Comparison of ENCODE assay signal across 1 cellular context in the genomic region with DNA sequence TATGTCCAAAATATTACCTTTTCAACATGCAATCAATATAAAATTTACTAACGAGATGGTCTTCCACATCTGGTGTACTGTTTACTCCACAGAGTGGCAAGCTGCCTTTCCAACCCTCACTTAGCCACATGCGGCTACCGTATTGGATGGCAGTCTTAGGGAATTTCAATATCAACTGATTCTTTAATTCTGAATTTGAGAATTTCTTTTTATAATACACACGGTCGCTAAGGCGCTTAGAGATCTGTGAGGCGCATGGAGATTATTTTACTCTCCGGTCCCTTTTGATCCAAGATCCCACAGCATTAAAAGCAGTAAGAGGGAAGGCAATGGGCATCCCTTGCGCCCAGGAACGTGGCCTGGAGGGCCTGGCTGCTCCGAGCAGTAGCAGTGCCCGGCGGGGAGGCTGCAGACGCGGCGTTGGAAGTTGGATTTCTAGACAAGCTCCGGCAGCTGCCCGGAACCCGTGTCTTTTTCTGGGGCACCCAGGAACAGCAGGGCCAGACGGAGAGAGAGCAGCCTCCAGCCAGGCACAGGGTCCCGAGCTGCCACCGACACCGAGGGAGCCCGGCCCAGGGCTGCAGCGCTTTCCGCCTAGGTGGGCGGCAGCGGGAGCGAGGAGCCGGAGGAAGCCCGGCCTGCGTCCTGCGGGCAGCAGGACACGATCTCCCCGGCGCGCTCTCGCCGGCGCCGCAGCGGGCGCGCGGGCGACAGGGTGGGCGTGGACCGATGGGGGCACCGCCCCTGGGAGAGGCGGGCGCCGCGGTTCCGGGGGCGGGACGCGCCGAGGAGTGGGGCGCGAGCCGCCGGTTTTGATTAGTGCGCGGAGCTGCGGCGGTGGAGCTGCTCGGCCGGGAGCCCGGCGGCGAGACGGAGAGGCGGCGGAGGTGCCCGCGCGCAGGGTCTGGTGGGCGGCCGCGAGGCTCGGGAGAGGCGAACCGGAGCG.
TF ChIP-seq lines count a peak whose summit lies in the region.

A gene (plus strand): TSS at position 819 of the 946 bp plus-strand sequence. CDS start 402 bp downstream, outside the sequence.

TF ChIP-seq in K562, 482 proteins besides CTCF, POLR2A, EP300 and RAD21 (continued from another document and continues in another):
- peak; percentile 13 for TF ChIP-seq SETDB1 (IDR thresholded peaks at IDR 0.05; ENCODE audit: low read length)
- TF ChIP-seq ZBTB8A (IDR thresholded peaks at IDR 0.05; ENCODE audit: partially characterized antibody) = no peak
- no peak for TF ChIP-seq ZNF507 (tag; conservative IDR thresholded peaks at IDR 0.05)
- no peak for TF ChIP-seq BRD9 (IDR thresholded peaks at IDR 0.05; ENCODE audit: low read depth, partially characterized antibody)
- no peak for TF ChIP-seq NFXL1 (CRISPR knock-in tag; IDR thresholded peaks at IDR 0.05)
- TF ChIP-seq ZNF175 (CRISPR knock-in tag; IDR thresholded peaks at IDR 0.05; ENCODE audit: low read depth) = no peak
- no peak for TF ChIP-seq TAF9B (IDR thresholded peaks at IDR 0.05; ENCODE audit: partially characterized antibody)
- TF ChIP-seq CEBPB (tag; IDR thresholded peaks at IDR 0.05) = no peak
- TF ChIP-seq ZNF165 (CRISPR knock-in tag; IDR thresholded peaks at IDR 0.05; ENCODE audit: borderline replicate concordance) = peak; percentile 64; the same call in 1 of the 2 replicates
- TF ChIP-seq MYC (IDR thresholded peaks at IDR 0.05; ENCODE audit: low read depth, low read length) = peak; percentile 77
- TF ChIP-seq MYC (CRISPR knock-in tag; IDR thresholded peaks at IDR 0.05; ENCODE audit: borderline replicate concordance, low read depth) = no peak
- TF ChIP-seq, protein P1, sequence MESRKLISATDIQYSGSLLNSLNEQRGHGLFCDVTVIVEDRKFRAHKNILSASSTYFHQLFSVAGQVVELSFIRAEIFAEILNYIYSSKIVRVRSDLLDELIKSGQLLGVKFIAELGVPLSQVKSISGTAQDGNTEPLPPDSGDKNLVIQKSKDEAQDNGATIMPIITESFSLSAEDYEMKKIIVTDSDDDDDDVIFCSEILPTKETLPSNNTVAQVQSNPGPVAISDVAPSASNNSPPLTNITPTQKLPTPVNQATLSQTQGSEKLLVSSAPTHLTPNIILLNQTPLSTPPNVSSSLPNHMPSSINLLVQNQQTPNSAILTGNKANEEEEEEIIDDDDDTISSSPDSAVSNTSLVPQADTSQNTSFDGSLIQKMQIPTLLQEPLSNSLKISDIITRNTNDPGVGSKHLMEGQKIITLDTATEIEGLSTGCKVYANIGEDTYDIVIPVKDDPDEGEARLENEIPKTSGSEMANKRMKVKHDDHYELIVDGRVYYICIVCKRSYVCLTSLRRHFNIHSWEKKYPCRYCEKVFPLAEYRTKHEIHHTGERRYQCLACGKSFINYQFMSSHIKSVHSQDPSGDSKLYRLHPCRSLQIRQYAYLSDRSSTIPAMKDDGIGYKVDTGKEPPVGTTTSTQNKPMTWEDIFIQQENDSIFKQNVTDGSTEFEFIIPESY (CRISPR knock-in tag; IDR thresholded peaks at IDR 0.05) = no peak
- no peak for TF ChIP-seq PHB2 (IDR thresholded peaks at IDR 0.05; ENCODE audit: low read depth)
- TF ChIP-seq SMARCA5 (IDR thresholded peaks at IDR 0.05) = no peak
- TF ChIP-seq TEAD1 (CRISPR knock-in tag; IDR thresholded peaks at IDR 0.05) = peak in 1 of 2 experiments; percentile 19; a peak in 1 of 4 replicates
- TF ChIP-seq GATAD2A (IDR thresholded peaks at IDR 0.05) = 0 out of 2 replicates have a peak, but pooled peaks have one; percentile 47
- TF ChIP-seq, protein P2, sequence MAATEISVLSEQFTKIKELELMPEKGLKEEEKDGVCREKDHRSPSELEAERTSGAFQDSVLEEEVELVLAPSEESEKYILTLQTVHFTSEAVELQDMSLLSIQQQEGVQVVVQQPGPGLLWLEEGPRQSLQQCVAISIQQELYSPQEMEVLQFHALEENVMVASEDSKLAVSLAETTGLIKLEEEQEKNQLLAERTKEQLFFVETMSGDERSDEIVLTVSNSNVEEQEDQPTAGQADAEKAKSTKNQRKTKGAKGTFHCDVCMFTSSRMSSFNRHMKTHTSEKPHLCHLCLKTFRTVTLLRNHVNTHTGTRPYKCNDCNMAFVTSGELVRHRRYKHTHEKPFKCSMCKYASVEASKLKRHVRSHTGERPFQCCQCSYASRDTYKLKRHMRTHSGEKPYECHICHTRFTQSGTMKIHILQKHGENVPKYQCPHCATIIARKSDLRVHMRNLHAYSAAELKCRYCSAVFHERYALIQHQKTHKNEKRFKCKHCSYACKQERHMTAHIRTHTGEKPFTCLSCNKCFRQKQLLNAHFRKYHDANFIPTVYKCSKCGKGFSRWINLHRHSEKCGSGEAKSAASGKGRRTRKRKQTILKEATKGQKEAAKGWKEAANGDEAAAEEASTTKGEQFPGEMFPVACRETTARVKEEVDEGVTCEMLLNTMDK (IDR thresholded peaks at IDR 0.05; ENCODE audit: borderline replicate concordance, insufficient read depth, low read depth, low read length, poor library complexity, severe bottlenecking) = no peak
- TF ChIP-seq CCNT2 (IDR thresholded peaks at IDR 0.05; ENCODE audit: borderline replicate concordance, extremely low read depth, insufficient read length, low read depth, low read length) = peak; percentile 96
- TF ChIP-seq RFX7 (CRISPR knock-in tag; IDR thresholded peaks at IDR 0.05) = no peak
- TF ChIP-seq PCBP1 (IDR thresholded peaks at IDR 0.05; ENCODE audit: low read depth, low read length, poor library complexity, severe bottlenecking) = peak; percentile 15
- no peak for TF ChIP-seq CBFA2T3 (IDR thresholded peaks at IDR 0.05)
- TF ChIP-seq GABPB1 (CRISPR knock-in tag; IDR thresholded peaks at IDR 0.05) = peak; percentile 57
- peak in 1 of 2 experiments; percentile 49; a peak in 1 of 4 replicates for TF ChIP-seq HDAC1 (IDR thresholded peaks at IDR 0.05)
- TF ChIP-seq SRF (CRISPR knock-in tag; IDR thresholded peaks at IDR 0.05) = 0 out of 4 replicates have a peak, but pooled peaks of 1 of the 2 experiments have one; percentile 19
- TF ChIP-seq ETS2 (tag; IDR thresholded peaks at IDR 0.05; ENCODE audit: borderline replicate concordance, poor library complexity, severe bottlenecking) = peak; percentile 38
- TF ChIP-seq ZNF174 (CRISPR knock-in tag; IDR thresholded peaks at IDR 0.05) = peak; percentile 83; the same call in 1 of the 2 replicates
- TF ChIP-seq ATF7 (IDR thresholded peaks at IDR 0.05) = peak; percentile 69
- no peak for TF ChIP-seq MYBL2 (IDR thresholded peaks at IDR 0.05; ENCODE audit: low read depth)
- TF ChIP-seq MYBL2 (CRISPR knock-in tag; IDR thresholded peaks at IDR 0.05; ENCODE audit: borderline replicate concordance) = no peak
- peak; percentile 72; the same call in 1 of the 2 replicates for TF ChIP-seq ESRRA (IDR thresholded peaks at IDR 0.05; ENCODE audit: borderline replicate concordance, low read depth)
- TF ChIP-seq SAFB (IDR thresholded peaks at IDR 0.05; ENCODE audit: borderline replicate concordance, low read depth, low read length) = no peak
- TF ChIP-seq, protein P3, sequence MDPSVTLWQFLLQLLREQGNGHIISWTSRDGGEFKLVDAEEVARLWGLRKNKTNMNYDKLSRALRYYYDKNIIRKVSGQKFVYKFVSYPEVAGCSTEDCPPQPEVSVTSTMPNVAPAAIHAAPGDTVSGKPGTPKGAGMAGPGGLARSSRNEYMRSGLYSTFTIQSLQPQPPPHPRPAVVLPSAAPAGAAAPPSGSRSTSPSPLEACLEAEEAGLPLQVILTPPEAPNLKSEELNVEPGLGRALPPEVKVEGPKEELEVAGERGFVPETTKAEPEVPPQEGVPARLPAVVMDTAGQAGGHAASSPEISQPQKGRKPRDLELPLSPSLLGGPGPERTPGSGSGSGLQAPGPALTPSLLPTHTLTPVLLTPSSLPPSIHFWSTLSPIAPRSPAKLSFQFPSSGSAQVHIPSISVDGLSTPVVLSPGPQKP (CRISPR knock-in tag; IDR thresholded peaks at IDR 0.05) = no peak
- TF ChIP-seq, protein P4, sequence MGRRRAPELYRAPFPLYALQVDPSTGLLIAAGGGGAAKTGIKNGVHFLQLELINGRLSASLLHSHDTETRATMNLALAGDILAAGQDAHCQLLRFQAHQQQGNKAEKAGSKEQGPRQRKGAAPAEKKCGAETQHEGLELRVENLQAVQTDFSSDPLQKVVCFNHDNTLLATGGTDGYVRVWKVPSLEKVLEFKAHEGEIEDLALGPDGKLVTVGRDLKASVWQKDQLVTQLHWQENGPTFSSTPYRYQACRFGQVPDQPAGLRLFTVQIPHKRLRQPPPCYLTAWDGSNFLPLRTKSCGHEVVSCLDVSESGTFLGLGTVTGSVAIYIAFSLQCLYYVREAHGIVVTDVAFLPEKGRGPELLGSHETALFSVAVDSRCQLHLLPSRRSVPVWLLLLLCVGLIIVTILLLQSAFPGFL (CRISPR knock-in tag; IDR thresholded peaks at IDR 0.05) = 0 out of 2 replicates have a peak, but pooled peaks have one; percentile 60
- no peak for TF ChIP-seq FOSL1 (tag; conservative IDR thresholded peaks at IDR 0.05)
- TF ChIP-seq, protein P5, sequence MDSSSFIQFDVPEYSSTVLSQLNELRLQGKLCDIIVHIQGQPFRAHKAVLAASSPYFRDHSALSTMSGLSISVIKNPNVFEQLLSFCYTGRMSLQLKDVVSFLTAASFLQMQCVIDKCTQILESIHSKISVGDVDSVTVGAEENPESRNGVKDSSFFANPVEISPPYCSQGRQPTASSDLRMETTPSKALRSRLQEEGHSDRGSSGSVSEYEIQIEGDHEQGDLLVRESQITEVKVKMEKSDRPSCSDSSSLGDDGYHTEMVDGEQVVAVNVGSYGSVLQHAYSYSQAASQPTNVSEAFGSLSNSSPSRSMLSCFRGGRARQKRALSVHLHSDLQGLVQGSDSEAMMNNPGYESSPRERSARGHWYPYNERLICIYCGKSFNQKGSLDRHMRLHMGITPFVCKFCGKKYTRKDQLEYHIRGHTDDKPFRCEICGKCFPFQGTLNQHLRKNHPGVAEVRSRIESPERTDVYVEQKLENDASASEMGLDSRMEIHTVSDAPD (CRISPR knock-in tag; IDR thresholded peaks at IDR 0.05) = no peak
- peak; percentile 95 for TF ChIP-seq CTBP1 (IDR thresholded peaks at IDR 0.05; ENCODE audit: borderline replicate concordance)
- TF ChIP-seq, protein P6, sequence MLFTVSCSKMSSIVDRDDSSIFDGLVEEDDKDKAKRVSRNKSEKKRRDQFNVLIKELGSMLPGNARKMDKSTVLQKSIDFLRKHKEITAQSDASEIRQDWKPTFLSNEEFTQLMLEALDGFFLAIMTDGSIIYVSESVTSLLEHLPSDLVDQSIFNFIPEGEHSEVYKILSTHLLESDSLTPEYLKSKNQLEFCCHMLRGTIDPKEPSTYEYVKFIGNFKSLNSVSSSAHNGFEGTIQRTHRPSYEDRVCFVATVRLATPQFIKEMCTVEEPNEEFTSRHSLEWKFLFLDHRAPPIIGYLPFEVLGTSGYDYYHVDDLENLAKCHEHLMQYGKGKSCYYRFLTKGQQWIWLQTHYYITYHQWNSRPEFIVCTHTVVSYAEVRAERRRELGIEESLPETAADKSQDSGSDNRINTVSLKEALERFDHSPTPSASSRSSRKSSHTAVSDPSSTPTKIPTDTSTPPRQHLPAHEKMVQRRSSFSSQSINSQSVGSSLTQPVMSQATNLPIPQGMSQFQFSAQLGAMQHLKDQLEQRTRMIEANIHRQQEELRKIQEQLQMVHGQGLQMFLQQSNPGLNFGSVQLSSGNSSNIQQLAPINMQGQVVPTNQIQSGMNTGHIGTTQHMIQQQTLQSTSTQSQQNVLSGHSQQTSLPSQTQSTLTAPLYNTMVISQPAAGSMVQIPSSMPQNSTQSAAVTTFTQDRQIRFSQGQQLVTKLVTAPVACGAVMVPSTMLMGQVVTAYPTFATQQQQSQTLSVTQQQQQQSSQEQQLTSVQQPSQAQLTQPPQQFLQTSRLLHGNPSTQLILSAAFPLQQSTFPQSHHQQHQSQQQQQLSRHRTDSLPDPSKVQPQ (CRISPR knock-in tag; IDR thresholded peaks at IDR 0.05; ENCODE audit: borderline replicate concordance) = no peak
- TF ChIP-seq PML (IDR thresholded peaks at IDR 0.05; ENCODE audit: low read length) = peak; percentile 82; the same call in 1 of the 2 replicates
- TF ChIP-seq SUPT5H (IDR thresholded peaks at IDR 0.05) = peak; percentile 92
- no peak for TF ChIP-seq ZNF436 (CRISPR knock-in tag; IDR thresholded peaks at IDR 0.05)
- TF ChIP-seq TAF15 (IDR thresholded peaks at IDR 0.05; ENCODE audit: low read depth, low read length) = no peak
- TF ChIP-seq, protein P7, sequence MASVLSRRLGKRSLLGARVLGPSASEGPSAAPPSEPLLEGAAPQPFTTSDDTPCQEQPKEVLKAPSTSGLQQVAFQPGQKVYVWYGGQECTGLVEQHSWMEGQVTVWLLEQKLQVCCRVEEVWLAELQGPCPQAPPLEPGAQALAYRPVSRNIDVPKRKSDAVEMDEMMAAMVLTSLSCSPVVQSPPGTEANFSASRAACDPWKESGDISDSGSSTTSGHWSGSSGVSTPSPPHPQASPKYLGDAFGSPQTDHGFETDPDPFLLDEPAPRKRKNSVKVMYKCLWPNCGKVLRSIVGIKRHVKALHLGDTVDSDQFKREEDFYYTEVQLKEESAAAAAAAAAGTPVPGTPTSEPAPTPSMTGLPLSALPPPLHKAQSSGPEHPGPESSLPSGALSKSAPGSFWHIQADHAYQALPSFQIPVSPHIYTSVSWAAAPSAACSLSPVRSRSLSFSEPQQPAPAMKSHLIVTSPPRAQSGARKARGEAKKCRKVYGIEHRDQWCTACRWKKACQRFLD (CRISPR knock-in tag; IDR thresholded peaks at IDR 0.05) = peak; percentile 92
- no peak for TF ChIP-seq CBX5 (IDR thresholded peaks at IDR 0.05; ENCODE audit: borderline replicate concordance, low read depth)
- TF ChIP-seq ZNF143 (CRISPR knock-in tag; IDR thresholded peaks at IDR 0.05) = no peak
- TF ChIP-seq MTA3 (IDR thresholded peaks at IDR 0.05; ENCODE audit: borderline replicate concordance) = peak; percentile 89; the same call in 1 of the 2 replicates
- no peak for TF ChIP-seq SPI1 (IDR thresholded peaks at IDR 0.05; ENCODE audit: borderline replicate concordance, low read depth, low read length)
- TF ChIP-seq POLR2H (tag; IDR thresholded peaks at IDR 0.05; ENCODE audit: low read depth) = peak; percentile 83
- TF ChIP-seq, protein P8, sequence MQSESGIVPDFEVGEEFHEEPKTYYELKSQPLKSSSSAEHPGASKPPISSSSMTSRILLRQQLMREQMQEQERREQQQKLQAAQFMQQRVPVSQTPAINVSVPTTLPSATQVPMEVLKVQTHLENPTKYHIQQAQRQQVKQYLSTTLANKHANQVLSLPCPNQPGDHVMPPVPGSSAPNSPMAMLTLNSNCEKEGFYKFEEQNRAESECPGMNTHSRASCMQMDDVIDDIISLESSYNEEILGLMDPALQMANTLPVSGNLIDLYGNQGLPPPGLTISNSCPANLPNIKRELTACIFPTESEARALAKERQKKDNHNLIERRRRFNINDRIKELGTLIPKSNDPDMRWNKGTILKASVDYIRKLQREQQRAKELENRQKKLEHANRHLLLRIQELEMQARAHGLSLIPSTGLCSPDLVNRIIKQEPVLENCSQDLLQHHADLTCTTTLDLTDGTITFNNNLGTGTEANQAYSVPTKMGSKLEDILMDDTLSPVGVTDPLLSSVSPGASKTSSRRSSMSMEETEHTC (IDR thresholded peaks at IDR 0.05) = peak; percentile 29; the same call in 1 of the 2 replicates
- TF ChIP-seq IFI16 (CRISPR knock-in tag; IDR thresholded peaks at IDR 0.05) = no peak
- TF ChIP-seq NCOA4 (IDR thresholded peaks at IDR 0.05; ENCODE audit: partially characterized antibody) = no peak
- TF ChIP-seq ZNF146 (CRISPR knock-in tag; IDR thresholded peaks at IDR 0.05; ENCODE audit: unreplicated experiment) = no peak
- peak; percentile 83; the same call in 1 of the 2 replicates for TF ChIP-seq RB1 (IDR thresholded peaks at IDR 0.05; ENCODE audit: low read depth)
- no peak for TF ChIP-seq KLF13 (tag; IDR thresholded peaks at IDR 0.05; ENCODE audit: borderline replicate concordance, low read depth)
- TF ChIP-seq MEF2D (tag; conservative IDR thresholded peaks at IDR 0.05; ENCODE audit: low read depth) = no peak
- TF ChIP-seq DMBX1 (CRISPR knock-in tag; IDR thresholded peaks at IDR 0.05; ENCODE audit: borderline replicate concordance) = peak; percentile 41; the same call in 1 of the 2 replicates
